Comparison of ENCODE assay signal across 17 cellular contexts in genomic region chr3:62562017-62562416, GRCh38.
DNase-seq lines count a peak whose midpoint lies in the region; ATAC-seq and TF ChIP-seq lines count a peak whose summit lies in the region.
"Had no signal": no experiment of that assay in that cellular context is flagged by ENCODE, and none has a peak within 500 bp of the region (broad histone marks: within the 10 kb centered on the region; RNA-seq: fewer than 3 reads in every experiment).

No MANE protein-coding gene starts in this region.

- H3K36me3 ChIP-seq in fibroblast of lung (ENCODE audit: control insufficient read depth, insufficient read depth, low read length): no peaks in the 10 kb centered on the region
- no peaks in the 10 kb centered on the region for H3K36me3 ChIP-seq in skeletal muscle satellite cell (ENCODE audit: insufficient read depth, low read length)
- H3K36me3 ChIP-seq: gastrocnemius medialis had no signal

- no peaks in the 10 kb centered on the region for H3K9me3 ChIP-seq in fibroblast of lung (ENCODE audit: control insufficient read depth, insufficient read depth, low read depth, low read length)
- H3K9me3 ChIP-seq in skeletal muscle satellite cell (replicated peaks; ENCODE audit: low read length): no peaks in the 10 kb centered on the region
- H3K9me3 ChIP-seq: gastrocnemius medialis had no signal

- H3K9ac ChIP-seq in fibroblast of lung (ENCODE audit: insufficient read depth, low read length) (no peak overlapping the region), skeletal muscle satellite cell (ENCODE audit: low read depth, low read length) (peak overlapping the region; percentile 29)

- H3K27me3 ChIP-seq in fibroblast of lung (ENCODE audit: control insufficient read depth, insufficient read depth, low read length): no peaks in the 10 kb centered on the region
- H3K27me3 ChIP-seq in skeletal muscle satellite cell (ENCODE audit: control insufficient read depth, insufficient read depth, low read length): no peaks in the 10 kb centered on the region
- H3K27me3 ChIP-seq: gastrocnemius medialis had no signal

- H4K20me1 ChIP-seq in fibroblast of lung (ENCODE audit: control insufficient read depth, extremely low read depth, insufficient read depth, low read length): no peaks in the 10 kb centered on the region

- H3K4me1 ChIP-seq in fibroblast of lung (ENCODE audit: control insufficient read depth, extremely low read depth, insufficient read depth, low read length): peaks cover 17% of the 10 kb centered on the region
- peaks cover 33% of the 10 kb centered on the region for H3K4me1 ChIP-seq in skeletal muscle satellite cell (ENCODE audit: control insufficient read depth, insufficient read depth, low read length)
- H3K4me1 ChIP-seq: gastrocnemius medialis had no signal

- no peaks in the 10 kb centered on the region for H3K79me2 ChIP-seq in fibroblast of lung (ENCODE audit: control insufficient read depth, insufficient read depth, low read length)

- no peak overlapping the region for H3K4me2 ChIP-seq in fibroblast of lung (ENCODE audit: extremely low read depth, insufficient read depth, low read length)
- peak overlapping the region; percentile 3 for H3K4me2 ChIP-seq in skeletal muscle satellite cell (ENCODE audit: low read length)

- no peak for TF ChIP-seq CTCF in fibroblast of lung (conservative IDR thresholded peaks at IDR 0.05 in 1 of 2, IDR thresholded peaks at IDR 0.05 in 1 of 2; ENCODE audit: low read depth in 1 of 2, low read length in 2 of 2)

- H3K27ac ChIP-seq in fibroblast of lung (ENCODE audit: insufficient read depth, low read length): peak overlapping the region; percentile 53
- H3K27ac ChIP-seq: gastrocnemius medialis had no signal

- peak; percentile 82 for DNase-seq in EL
- peak; percentile 5 for DNase-seq in SK-MEL-5 (ENCODE audit: low read depth, low spot score)
- DNase-seq in fibroblast of lung (ENCODE audit: low read depth in 2 of 2): peak; percentile 78 to 90
- no peak for DNase-seq in NCI-H510A treated with DMSO at 0.1 percent for 48 hours (lab: John Stamatoyannopoulos, UW)
- DNase-seq in NCI-H146 treated with DMSO at 0.1 percent for 48 hours (lab: John Stamatoyannopoulos, UW; ENCODE audit: unreplicated experiment): no peak
- DNase-seq in activated T-cell treated with anti-CD3 and anti-CD28 coated beads for 4 hours: no peak
- DNase-seq: activated CD8-positive, alpha-beta T cell treated with anti-CD3 and anti-CD28 coated beads for 36 hours; CD4-positive, alpha-beta T cell; gastrocnemius medialis; GDM1; kidney; NCI-H1092; NCI-H446 treated with DMSO at 0.1 percent for 48 hours; T1000 had no signal

- H3K4me3 ChIP-seq in fibroblast of lung (replicated peaks in 1 of 4; ENCODE audit: control extremely low read depth in 1 of 4, insufficient read depth in 1 of 4, low read depth in 3 of 4, low read length in 4 of 4) (no peak overlapping the region), skeletal muscle satellite cell (ENCODE audit: low read length) (no peak overlapping the region)
- H3K4me3 ChIP-seq: gastrocnemius medialis had no signal

- no peak for ATAC-seq in GM19463 (IDR thresholded peaks at IDR 0.05; ENCODE audit: unreplicated experiment)
- ATAC-seq: activated CD8-positive, alpha-beta T cell treated with anti-CD3 and anti-CD28 coated beads for 36 hours; gastrocnemius medialis; HCT116 had no signal

- H2AFZ ChIP-seq in fibroblast of lung (ENCODE audit: low read length): no peak overlapping the region

- in situ Hi-C loops in SK-MEL-5 (cut with HindIII; ENCODE audit: low pct_unique_long_range_greater_than_20kb, low sequenced_read_pairs): no loop called here

Comparison
In these comparisons a context has a peak if more than half of its experiments do, and no peak if none do; other contexts are left out.
1. DNase-seq: peak in EL (single experiment), SK-MEL-5 (single experiment) and fibroblast of lung (2 of 2); none in NCI-H510A treated with DMSO at 0.1 percent for 48 hours (single experiment), NCI-H146 treated with DMSO at 0.1 percent for 48 hours (single experiment) and activated T-cell treated with anti-CD3 and anti-CD28 coated beads for 4 hours (single experiment).